17 cellular contexts compared by ENCODE assay signal in genomic region chr10:28938745-28939144, GRCh38.
DNase-seq lines count a peak whose midpoint lies in the region; ATAC-seq lines count a peak whose summit lies in the region.
"Had no signal": no experiment of that assay in that cellular context is flagged by ENCODE, and none has a peak within 500 bp of the region (broad histone marks: within the 10 kb centered on the region; RNA-seq: fewer than 3 reads in every experiment).

No MANE protein-coding gene starts in this region.

- H3K27me3 ChIP-seq in HUES48 (ENCODE audit: control insufficient read depth, insufficient read depth, low read length), result peaks cover 8% of the 10 kb centered on the region; the same call in 1 of the 2 replicates
- H3K27me3 ChIP-seq in SJSA1 (replicated peaks), result no peaks in the 10 kb centered on the region
- H3K27me3 ChIP-seq in iPS-20b (ENCODE audit: insufficient read depth, low read length), result peaks cover 45% of the 10 kb centered on the region
- H3K27me3 ChIP-seq: heart left ventricle, Peyer's patch, right atrium auricular region, uterus had no signal

- H3K4me3 ChIP-seq in HUES48 (ENCODE audit: low read depth, low read length) (peak overlapping the region; percentile 65; the same call in 1 of the 2 replicates), SJSA1 (no peak overlapping the region), iPS-20b (ENCODE audit: low read length) (peak overlapping the region; percentile 75; the same call in 1 of the 2 replicates)
- H3K4me3 ChIP-seq: heart left ventricle, Peyer's patch, right atrium auricular region, uterus had no signal

- no peak overlapping the region for H3K9ac ChIP-seq in HUES48 (ENCODE audit: low read depth, low read length)
- H3K9ac ChIP-seq in iPS-20b (ENCODE audit: low read depth, low read length), result peak overlapping the region; percentile 77; the same call in 1 of the 2 replicates

- peak overlapping the region; percentile 96 for H3K27ac ChIP-seq in HUES48 (ENCODE audit: low read depth, low read length)
- H3K27ac ChIP-seq in SJSA1, result peak overlapping the region; percentile 89
- no peak overlapping the region for H3K27ac ChIP-seq in iPS-20b (ENCODE audit: low read length)
- H3K27ac ChIP-seq: heart left ventricle, Peyer's patch, right atrium auricular region, uterus had no signal

- DNase-seq in A172 (ENCODE audit: low spot score), result peak; percentile 18
- peak in 1 of 2 experiments; percentile 23 for DNase-seq in SJSA1 (ENCODE audit: low read depth in 1 of 2, low spot score in 2 of 2)
- DNase-seq in NCI-H446 treated with DMSO at 0.1 percent for 48 hours (lab: John Stamatoyannopoulos, UW), result no peak
- no peak for DNase-seq in GM19238 (ENCODE audit: insufficient read length, low spot score)
- no peak for DNase-seq in epidermal melanocyte (ENCODE audit: insufficient read length, low spot score)
- DNase-seq: activated CD4-positive, alpha-beta memory T cell treated with anti-CD3 and anti-CD28 coated beads, Interleukin-2, amount 10 ng/mL, durations not matched to agents 7 days and 5 days; activated T-cell treated with anti-CD3 and anti-CD28 coated beads, Interleukin-2, amount 50 U/mL, for 4 hours; CD8-positive, alpha-beta T cell; heart left ventricle; Peyer's patch; stimulated activated CD4-positive, alpha-beta T cell treated with anti-CD3 and anti-CD28 coated beads, Interleukin-2, amount 100 ng/mL, for 24 hours; uterus had no signal

- H3K9me3 ChIP-seq in HUES48 (ENCODE audit: control insufficient read depth, insufficient read depth, low read length), result no peaks in the 10 kb centered on the region
- H3K9me3 ChIP-seq in SJSA1 (replicated peaks), result no peaks in the 10 kb centered on the region
- H3K9me3 ChIP-seq in iPS-20b (ENCODE audit: insufficient read depth, low read depth, low read length), result no peaks in the 10 kb centered on the region; the same call in 1 of the 2 replicates
- H3K9me3 ChIP-seq: heart left ventricle, Peyer's patch, right atrium auricular region, uterus had no signal

- no peak for ATAC-seq in GM19035 (IDR thresholded peaks at IDR 0.05; ENCODE audit: unreplicated experiment)
- ATAC-seq: activated naive CD4-positive, alpha-beta T cell treated with anti-CD3 and anti-CD28 coated beads, Interleukin-2, amount 50 U/mL, for 72 hours; activated T-cell treated with anti-CD3 and anti-CD28 coated beads, Interleukin-2, amount 50 U/mL, for 4 hours; CD8-positive, alpha-beta T cell had no signal

- peaks cover 13% of the 10 kb centered on the region for H3K4me1 ChIP-seq in HUES48 (ENCODE audit: control insufficient read depth, insufficient read depth, low read length)
- peaks cover 27% of the 10 kb centered on the region for H3K4me1 ChIP-seq in SJSA1 (replicated peaks)
- peaks cover 7% of the 10 kb centered on the region; the same call in 1 of the 2 replicates for H3K4me1 ChIP-seq in iPS-20b (ENCODE audit: insufficient read depth, low read length)
- H3K4me1 ChIP-seq: Peyer's patch, uterus had no signal

- H3K36me3 ChIP-seq in HUES48 (ENCODE audit: control insufficient read depth, insufficient read depth, low read length) (no peaks in the 10 kb centered on the region), SJSA1 (no peaks in the 10 kb centered on the region), iPS-20b (ENCODE audit: insufficient read depth, low read depth, low read length) (no peaks in the 10 kb centered on the region)
- H3K36me3 ChIP-seq: heart left ventricle, Peyer's patch, right atrium auricular region, uterus had no signal
